11 cellular contexts compared by ENCODE assay signal in the genomic region with DNA sequence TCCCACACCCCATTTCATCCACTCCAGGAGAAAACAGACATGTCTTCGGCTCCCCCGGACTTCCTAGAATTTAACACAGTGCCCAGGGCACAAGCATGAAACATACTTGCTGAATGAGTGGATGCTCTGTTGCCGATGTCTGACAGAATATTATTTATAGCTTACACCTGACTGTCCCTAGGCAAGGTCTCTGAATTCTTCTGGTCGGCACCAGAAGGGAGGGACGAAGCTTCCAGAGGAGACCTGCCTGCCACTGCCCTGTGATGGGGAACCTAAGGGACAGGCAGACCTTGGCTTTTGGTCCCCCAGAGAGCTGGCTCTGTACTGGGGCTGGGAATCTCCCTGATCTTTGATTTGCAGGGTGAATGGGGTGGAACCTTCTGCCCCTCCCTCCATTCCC. TPM values are rescaled to one million over a fixed set of nuclear protein-coding genes. Genes with fewer than 3 reads are reported as not detected.
"Had no signal": no experiment of that assay in that cellular context is flagged by ENCODE, and none has a peak within 500 bp of the region (broad histone marks: within the 10 kb centered on the region; RNA-seq: fewer than 3 reads in every experiment).

No MANE protein-coding gene starts in this region.

- H3K9me3 ChIP-seq: HAP-1 had no signal

- H3K36me3 ChIP-seq: HAP-1 had no signal

- H3K9ac ChIP-seq: GM23248 had no signal

- H3K4me3 ChIP-seq: GM23248, HAP-1, K562 had no signal

- H3K4me3 Mint-ChIP-seq: HFFc6 had no signal

- DNase-seq: GM23248, GOT3, H7, HFFc6, IMR-90, KG1 had no signal

- H3K4me1 ChIP-seq: HAP-1 had no signal

- H3K27ac Mint-ChIP-seq: HFFc6 had no signal

- ATAC-seq: HCT116, K562 had no signal

- H3K27ac ChIP-seq: GM23248, HL-60 had no signal

RNA-seq across cellular contexts. Expression of gene PEG3, which starts 44.0 kb away (rescaled TPM):
- total RNA-seq: H7, HFFc6, HT1080, IMR-90 had no signal
- polyA plus RNA-seq: IMR-90 had no signal

RNA-seq across cellular contexts. Expression of gene ZIM2, which starts 44.0 kb away (rescaled TPM):
- total RNA-seq: GM23248, H7, HFFc6, HT1080, IMR-90, K562 had no signal
- polyA plus RNA-seq: GM23248, IMR-90, K562 had no signal
